Comparison of ENCODE assay signal across 8 cellular contexts in genomic region chr4:18020145-18020670, GRCh38. TPM values are rescaled to one million over a fixed set of nuclear protein-coding genes. Genes with fewer than 3 reads are reported as not detected.
A peak's percentile ranks its signal among the peaks of the same experiment; 100 is the strongest.
DNase-seq lines count a peak whose midpoint lies in the region; ATAC-seq, FAIRE-seq and TF ChIP-seq lines count a peak whose summit lies in the region.

No MANE protein-coding gene starts in this region.

- H3K36me3 ChIP-seq in CD8-positive, alpha-beta T cell (ENCODE audit: insufficient read depth, low read length), result no peaks in the 10 kb centered on the region
- H3K36me3 ChIP-seq in gastroesophageal sphincter, result no peaks in the 10 kb centered on the region
- no peaks in the 10 kb centered on the region for H3K36me3 ChIP-seq in prostate gland

- ATAC-seq in CD8-positive, alpha-beta T cell, result no peak
- no peak for ATAC-seq in activated T-cell treated with anti-CD3 and anti-CD28 coated beads, Interleukin-2, amount 50 U/mL, for 4 hours
- no peak for ATAC-seq in gastroesophageal sphincter

- H3K4me3 Mint-ChIP-seq in CD8-positive, alpha-beta T cell, result peak overlapping the region; percentile 95
- H3K4me3 Mint-ChIP-seq in activated T-cell treated with anti-CD3 and anti-CD28 coated beads, Interleukin-2, amount 50 U/mL, for 4 hours, result peak overlapping the region; percentile 91

- H3K9me3 ChIP-seq in CD8-positive, alpha-beta T cell (ENCODE audit: low read length), result no peaks in the 10 kb centered on the region
- H3K9me3 ChIP-seq in gastroesophageal sphincter, result no peaks in the 10 kb centered on the region
- no peaks in the 10 kb centered on the region for H3K9me3 ChIP-seq in prostate gland

- no peak for TF ChIP-seq EP300 in gastroesophageal sphincter (IDR thresholded peaks at IDR 0.05)

- POLR2A ChIA-PET in CD8-positive, alpha-beta T cell (lab: Charles Lee), result no interaction called here

- peak in 3 of 7 experiments; percentile 16 to 35 (median 17) for DNase-seq in CD8-positive, alpha-beta T cell
- DNase-seq in HTR-8/SVneo (ENCODE audit: insufficient read length, low spot score) (peak; percentile 8), prostate gland (ENCODE audit: low spot score) (peak; percentile 10), frontal cortex (ENCODE audit: low spot score in 2 of 2) (no peak), LoVo (ENCODE audit: low spot score) (no peak), retina (no peak)
- DNase-seq in activated T-cell treated with anti-CD3 and anti-CD28 coated beads, Interleukin-2, amount 50 U/mL, for 4 hours, result no peak

- intact Hi-C loops in CD8-positive, alpha-beta T cell (cut with DNase I, micrococcal nuclease), result loop anchor here (2.0 to 10.0 kb wide), 8 partner anchors 209 to 1793 kb away; partner anchors contain the start of genes TAPT1 (in 2 of the 2), DCAF16 (in 1 of the 2), LAP3 (in 1 of the 2) and MED28 (in 1 of the 2)
- intact Hi-C loops in prostate gland (cut with DNase I), result no loop called here

- peaks cover 2% of the 10 kb centered on the region for H3K27me3 Mint-ChIP-seq in CD8-positive, alpha-beta T cell (ENCODE audit: low read depth)
- H3K27me3 Mint-ChIP-seq in activated T-cell treated with anti-CD3 and anti-CD28 coated beads, Interleukin-2, amount 50 U/mL, for 4 hours (ENCODE audit: low read depth), result peaks cover 21% of the 10 kb centered on the region

- no peaks in the 10 kb centered on the region for H3K27me3 ChIP-seq in CD8-positive, alpha-beta T cell (ENCODE audit: insufficient read depth, low read length)
- H3K27me3 ChIP-seq in gastroesophageal sphincter (no peaks in the 10 kb centered on the region), prostate gland (replicated peaks; ENCODE audit: insufficient read depth) (no peaks in the 10 kb centered on the region)

- H3K4me1 ChIP-seq in CD8-positive, alpha-beta T cell (ENCODE audit: insufficient read depth, low read length), result peaks cover 18% of the 10 kb centered on the region
- H3K4me1 ChIP-seq in gastroesophageal sphincter (peaks cover 0 to 28% (median 4%) of the 10 kb centered on the region in 3 donors), prostate gland (replicated peaks) (no peaks in the 10 kb centered on the region)

- TF ChIP-seq POLR2A in gastroesophageal sphincter (IDR thresholded peaks at IDR 0.05), result no peak
- no peak for TF ChIP-seq POLR2A in prostate gland (IDR thresholded peaks at IDR 0.05)

- peak overlapping the region; percentile 81 for H3K27ac Mint-ChIP-seq in CD8-positive, alpha-beta T cell

- WGBS in gastroesophageal sphincter (ENCODE audit: low coverage in 1 of 2), 2 donors, result 11 to 16% methylated on average over 12 of the region's 16 CpGs
- WGBS in prostate gland, result 5% methylated on average over 16 of the region's 16 CpGs

- H3K4me1 Mint-ChIP-seq in CD8-positive, alpha-beta T cell (ENCODE audit: low read depth), result peaks cover 34% of the 10 kb centered on the region
- peaks cover 24% of the 10 kb centered on the region for H3K4me1 Mint-ChIP-seq in activated T-cell treated with anti-CD3 and anti-CD28 coated beads, Interleukin-2, amount 50 U/mL, for 4 hours (ENCODE audit: low read depth)

- H3K9me3 Mint-ChIP-seq in CD8-positive, alpha-beta T cell, result no peaks in the 10 kb centered on the region
- H3K9me3 Mint-ChIP-seq in activated T-cell treated with anti-CD3 and anti-CD28 coated beads, Interleukin-2, amount 50 U/mL, for 4 hours, result no peaks in the 10 kb centered on the region

- FAIRE-seq in HTR-8/SVneo (lab: Jason Lieb, UNC) (no peak), frontal cortex (lab: Jason Lieb, UNC) (no peak)

- peaks cover 9% of the 10 kb centered on the region for H3K36me3 Mint-ChIP-seq in CD8-positive, alpha-beta T cell
- peaks cover 2% of the 10 kb centered on the region for H3K36me3 Mint-ChIP-seq in activated T-cell treated with anti-CD3 and anti-CD28 coated beads, Interleukin-2, amount 50 U/mL, for 4 hours (ENCODE audit: insufficient read depth)

- peak overlapping the region; percentile 52 for H3K4me3 ChIP-seq in CD8-positive, alpha-beta T cell (ENCODE audit: low read depth, low read length)
- H3K4me3 ChIP-seq in gastroesophageal sphincter (peak overlapping the region; percentile 89 to 98), prostate gland (peak overlapping the region; percentile 91 to 96)

- CTCF ChIA-PET in CD8-positive, alpha-beta T cell (lab: Charles Lee), result no interaction called here

- H3K27ac ChIP-seq in CD8-positive, alpha-beta T cell (ENCODE audit: low read depth, low read length), result no peak overlapping the region
- H3K27ac ChIP-seq in gastroesophageal sphincter (peak overlapping the region in 3 of 4 donors; percentile 90 to 96 (median 95)), prostate gland (peak overlapping the region in 1 of 2 donors; percentile 85)

- TF ChIP-seq CTCF in CD8-positive, alpha-beta T cell (IDR thresholded peaks at IDR 0.05), result no peak
- TF ChIP-seq CTCF in gastroesophageal sphincter (IDR thresholded peaks at IDR 0.05) (no peak), prostate gland (IDR thresholded peaks at IDR 0.05) (no peak)

RNA-seq across cellular contexts. Expression of gene LCORL, which starts 1.3 kb away (rescaled TPM):
- 1 to 10 TPM; 5.3 to 7.5 TPM for total RNA-seq in CD8-positive, alpha-beta T cell
- 1 to 10 TPM; 5.7 to 6.6 (median 5.7) TPM for total RNA-seq in activated T-cell treated with anti-CD3 and anti-CD28 coated beads, Interleukin-2, amount 50 U/mL, for 4 hours
- total RNA-seq in gastroesophageal sphincter (10 to 100 TPM in 3 of 4 donors, 1 to 10 TPM in 1; 8.5 to 14.7 (median 10.3) TPM), prostate gland (10 to 100 TPM; 17.8 to 34.5 TPM), frontal cortex (60.7 TPM)

Comparison
In these comparisons a context has a peak if more than half of its experiments do, and no peak if none do; other contexts are left out.
1. DNase-seq: peak in HTR-8/SVneo (single experiment) and prostate gland (single experiment); none in activated T-cell treated with anti-CD3 and anti-CD28 coated beads, Interleukin-2, amount 50 U/mL, for 4 hours (single experiment), frontal cortex (0 of 2), LoVo (single experiment) and retina (single experiment).
2. Peak in every context shown above with its lines, with median percentiles within 50 percentile points of each other: H3K4me3 ChIP-seq.